In genomic region chr12:30880813-30881212, GRCh38 we compare ENCODE assay signal across 7 cellular contexts. TPM values are rescaled to one million over a fixed set of nuclear protein-coding genes. Genes with fewer than 3 reads are reported as not detected.
"Had no signal": no experiment of that assay in that cellular context is flagged by ENCODE, and none has a peak within 500 bp of the region (broad histone marks: within the 10 kb centered on the region; RNA-seq: fewer than 3 reads in every experiment).

No MANE protein-coding gene starts in this region.

- DNase-seq: IMR-90, KBM-7, KG1 had no signal

- H3K27ac ChIP-seq: HL-60 had no signal

- H3K4me3 ChIP-seq: K562 had no signal

RNA-seq across cellular contexts. Expression of gene TSPAN11, which starts 45.7 kb away (rescaled TPM):
- total RNA-seq: HT-29, HT1080, K562 had no signal
